Comparison of ENCODE assay signal across 8 cellular contexts in genomic region chr4:183658362-183659028, GRCh38. TPM values are rescaled to one million over a fixed set of nuclear protein-coding genes. Genes with fewer than 3 reads are reported as not detected.
DNase-seq lines count a peak whose midpoint lies in the region; ATAC-seq and TF ChIP-seq lines count a peak whose summit lies in the region.

No MANE protein-coding gene starts in this region.

- ATAC-seq in GM18511 (IDR thresholded peaks at IDR 0.05; ENCODE audit: unreplicated experiment) (peak; percentile 38), HG03439 (IDR thresholded peaks at IDR 0.05; ENCODE audit: unreplicated experiment) (peak; percentile 36), activated B cell treated with CpG ODN at 0.5 μM for 24 hours (ENCODE audit: low read depth) (no peak), mucosa of descending colon (peak; percentile 52), thoracic aorta (ENCODE audit: insufficient number of reproducible peaks, low FRiP score, low read depth) (no peak), GM19351 (IDR thresholded peaks at IDR 0.05; ENCODE audit: unreplicated experiment) (no peak)

- no peaks in the 10 kb centered on the region for H3K9me3 Mint-ChIP-seq in activated B cell treated with CpG ODN at 0.5 μM for 24 hours
- H3K9me3 Mint-ChIP-seq in endodermal cell = no peaks in the 10 kb centered on the region

- H3K4me3 Mint-ChIP-seq in activated B cell treated with CpG ODN at 0.5 μM for 24 hours (peak overlapping the region; percentile 93), endodermal cell (peak overlapping the region; percentile 86)

- H3K36me3 Mint-ChIP-seq in activated B cell treated with CpG ODN at 0.5 μM for 24 hours (ENCODE audit: low read depth) (peaks cover 18% of the 10 kb centered on the region), endodermal cell (ENCODE audit: low read depth) (peaks cover 19% of the 10 kb centered on the region)

- peak overlapping the region; percentile 75 for H3K9ac ChIP-seq in endodermal cell (ENCODE audit: extremely low read depth, low read length, poor library complexity, severe bottlenecking)

- H3K9me3 ChIP-seq in A673 (ENCODE audit: low read depth, low read length, poor library complexity, severe bottlenecking) = no peaks in the 10 kb centered on the region
- no peaks in the 10 kb centered on the region for H3K9me3 ChIP-seq in endodermal cell (ENCODE audit: control insufficient read depth, low read length)
- no peaks in the 10 kb centered on the region for H3K9me3 ChIP-seq in mucosa of descending colon
- H3K9me3 ChIP-seq in thoracic aorta = no peaks in the 10 kb centered on the region

- no TSS peak for BruUV-seq in A673 (replicated peaks; lab: Mats Ljungman, UMichigan)

- DNase-seq in A673 (ENCODE audit: low spot score) (peak; percentile 29), activated B cell treated with CpG ODN at 0.5 μM for 24 hours (peak; percentile 44), endodermal cell (peak; percentile 66), mucosa of descending colon (peak; percentile 27 to 66 (median 58)), thoracic aorta (ENCODE audit: low spot score) (no peak)

- H3K4me1 ChIP-seq in A673 (ENCODE audit: insufficient read depth, low read length, poor library complexity, severe bottlenecking) = peaks cover 14% of the 10 kb centered on the region
- no peaks in the 10 kb centered on the region for H3K4me1 ChIP-seq in endodermal cell (ENCODE audit: control insufficient read depth, insufficient read depth, low read length)
- H3K4me1 ChIP-seq in mucosa of descending colon (ENCODE audit: low read depth) = peaks cover 17% of the 10 kb centered on the region
- H3K4me1 ChIP-seq in thoracic aorta (ENCODE audit: control insufficient read depth in 1 of 2, low read depth in 2 of 2) = peaks cover 30 to 31% of the 10 kb centered on the region in 2 donors

- H3K4me1 Mint-ChIP-seq in activated B cell treated with CpG ODN at 0.5 μM for 24 hours (peaks cover 28% of the 10 kb centered on the region), endodermal cell (peaks cover 17% of the 10 kb centered on the region)

- H3K36me3 ChIP-seq in A673 (ENCODE audit: insufficient read depth, low read length, poor library complexity, severe bottlenecking) = no peaks in the 10 kb centered on the region
- H3K36me3 ChIP-seq in endodermal cell (ENCODE audit: control insufficient read depth, insufficient read depth, low read length) = peaks cover 15% of the 10 kb centered on the region
- H3K36me3 ChIP-seq in mucosa of descending colon (ENCODE audit: low read depth) = no peaks in the 10 kb centered on the region
- H3K36me3 ChIP-seq in thoracic aorta = no peaks in the 10 kb centered on the region

- 0 to 1% methylated on average over 15 to 28 of the region's 39 CpGs for WGBS in endodermal cell (ENCODE audit: insufficient coverage in 1 of 2, insufficient read length in 1 of 2), 2 experiments

- CTCF ChIA-PET in A673 (lab: Charles Lee) = interaction anchor here (0.6 kb wide), 1 partner anchor 28 kb away, joined by 9 read pairs; no protein-coding TSS in a partner anchor
- CTCF ChIA-PET in activated B cell treated with CpG ODN at 0.5 μM for 24 hours (lab: Charles Lee) = no interaction called here

- TF ChIP-seq CTCF in A673 (conservative IDR thresholded peaks at IDR 0.05; ENCODE audit: low read depth, low read length) (no peak), activated B cell treated with CpG ODN at 0.5 μM for 24 hours (IDR thresholded peaks at IDR 0.05) (no peak), endodermal cell (conservative IDR thresholded peaks at IDR 0.05) (no peak), mucosa of descending colon (IDR thresholded peaks at IDR 0.05) (no peak), thoracic aorta (IDR thresholded peaks at IDR 0.05) (no peak)

- no peaks in the 10 kb centered on the region for H3K27me3 ChIP-seq in A673 (replicated peaks; ENCODE audit: insufficient read depth, low read depth, low read length, poor library complexity)
- no peaks in the 10 kb centered on the region for H3K27me3 ChIP-seq in endodermal cell (ENCODE audit: control insufficient read depth, insufficient read depth, low read length, poor library complexity, severe bottlenecking)
- no peaks in the 10 kb centered on the region for H3K27me3 ChIP-seq in thoracic aorta (replicated peaks; ENCODE audit: insufficient read depth)

- peak overlapping the region; percentile 88 for H3K27ac ChIP-seq in A673 (ENCODE audit: low read depth, low read length, poor library complexity, severe bottlenecking)
- H3K27ac ChIP-seq in endodermal cell (ENCODE audit: low read depth, low read length) = peak overlapping the region; percentile 88
- peak overlapping the region; percentile 82 to 86 for H3K27ac ChIP-seq in thoracic aorta

- POLR2A ChIA-PET in A673 (lab: Charles Lee; ENCODE audit: low non-redundant PET) = no interaction called here
- POLR2A ChIA-PET in activated B cell treated with CpG ODN at 0.5 μM for 24 hours (lab: Charles Lee) = interaction anchor here (0.9 to 1.8 kb wide), 4 partner anchors 152 to 740 kb away, joined by 3 to 14 read pairs (median 5); partner anchors contain the start of gene CDKN2AIP

- H3K27ac Mint-ChIP-seq in activated B cell treated with CpG ODN at 0.5 μM for 24 hours (peak overlapping the region; percentile 85), endodermal cell (peak overlapping the region; percentile 80)

- H3K27me3 Mint-ChIP-seq in activated B cell treated with CpG ODN at 0.5 μM for 24 hours (no peaks in the 10 kb centered on the region), endodermal cell (ENCODE audit: insufficient read depth) (no peaks in the 10 kb centered on the region)

- intact Hi-C loops in A673 (cut with micrococcal nuclease; ENCODE audit: unreplicated experiment) (loop anchor here (1.0 to 5.0 kb wide), 2 partner anchors 153 to 186 kb away; partner anchors contain the start of gene ING2), activated B cell treated with CpG ODN at 0.5 μM for 24 hours (cut with micrococcal nuclease) (loop anchor here (1.0 to 5.0 kb wide), 9 partner anchors 63 to 1812 kb away; partner anchors contain the start of genes ANKRD37, CASP3, CCDC110 and CDKN2AIP), mucosa of descending colon (cut with DNase I, micrococcal nuclease) (no loop called here)

- H3K4me3 ChIP-seq in A673 (ENCODE audit: low read depth, low read length, poor library complexity, severe bottlenecking) (peak overlapping the region; percentile 91), endodermal cell (ENCODE audit: low read length) (peak overlapping the region; percentile 92), mucosa of descending colon (peak overlapping the region; percentile 90), thoracic aorta (peak overlapping the region; percentile 97)

RNA-seq across cellular contexts. Expression of gene RWDD4, which starts 0.5 kb away (rescaled TPM):
- total RNA-seq in A673 (2021) = 29.4 and 33.8 TPM in 2 replicates
- total RNA-seq in activated B cell treated with CpG ODN at 0.5 μM for 24 hours = 14.6 and 15.4 TPM in 2 replicates
- 10 to 100 TPM; 20.3 to 23.7 TPM for total RNA-seq in endodermal cell
- 21.5 TPM for polyA plus RNA-seq in endodermal cell (2013, experiment 1 of 2)
- polyA plus RNA-seq in endodermal cell (2013, experiment 2 of 2) = 23.4 TPM
- total RNA-seq in mucosa of descending colon = 10 to 100 TPM; 14.7 to 18.6 (median 15.0) TPM
- total RNA-seq in thoracic aorta = 10 to 100 TPM; 15.2 to 35.6 TPM

RNA-seq across cellular contexts. Expression of gene TRAPPC11, which starts 0.6 kb away (rescaled TPM):
- total RNA-seq in A673 (2021) = 29.1 and 30.0 TPM in 2 replicates
- total RNA-seq in activated B cell treated with CpG ODN at 0.5 μM for 24 hours = 42.9 and 45.2 TPM in 2 replicates
- 10 to 100 TPM; 38.4 to 49.7 TPM for total RNA-seq in endodermal cell
- 31.3 TPM for polyA plus RNA-seq in endodermal cell (2013, experiment 1 of 2)
- polyA plus RNA-seq in endodermal cell (2013, experiment 2 of 2) = 29.7 TPM
- total RNA-seq in mucosa of descending colon = 10 to 100 TPM; 27.7 to 35.8 (median 34.3) TPM
- 10 to 100 TPM; 41.6 to 65.3 TPM for total RNA-seq in thoracic aorta

Comparison
In these comparisons a context has a peak if more than half of its experiments do, and no peak if none do; other contexts are left out.
1. ATAC-seq: peak in GM18511 (single experiment), HG03439 (single experiment) and mucosa of descending colon (single experiment); none in activated B cell treated with CpG ODN at 0.5 μM for 24 hours (single experiment), thoracic aorta (single experiment) and GM19351 (single experiment).
2. intact Hi-C loops: an anchor here in A673 (1.0 to 5.0 kb wide) and activated B cell treated with CpG ODN at 0.5 μM for 24 hours (1.0 to 5.0 kb wide); none called in mucosa of descending colon.
3. Peak in every context shown above with its lines, with median percentiles within 50 percentile points of each other: H3K27ac ChIP-seq and H3K4me3 ChIP-seq.